Comparison of ENCODE assay signal across 8 cellular contexts in genomic region chr15:30697315-30697685, GRCh38.
DNase-seq lines count a peak whose midpoint lies in the region; ATAC-seq lines count a peak whose summit lies in the region.
"Not testable (repeated sequence)": the region's sequence is repeated elsewhere in the genome, so short reads cannot be mapped to it uniquely, and the experiment has no call there.

No MANE protein-coding gene starts in this region.

- H3K36me3 ChIP-seq in CD4-positive, alpha-beta memory T cell (ENCODE audit: insufficient read depth, low read length); SK-N-MC (ENCODE audit: insufficient read depth, low read length): not testable (repeated sequence)

- intact Hi-C loops in CD4-positive, alpha-beta memory T cell (cut with micrococcal nuclease) = not testable (repeated sequence)

- H3K27ac ChIP-seq in CD4-positive, alpha-beta memory T cell (ENCODE audit: low read depth, low read length); SK-N-MC: not testable (repeated sequence)

- H3K27me3 ChIP-seq in CD4-positive, alpha-beta memory T cell (ENCODE audit: insufficient read depth, low read length) = not testable (repeated sequence)

- H3K4me1 Mint-ChIP-seq in CD4-positive, alpha-beta memory T cell; central memory CD8-positive, alpha-beta T cell: not testable (repeated sequence)

- H3K9me3 Mint-ChIP-seq in CD4-positive, alpha-beta memory T cell; central memory CD8-positive, alpha-beta T cell: not testable (repeated sequence)

- H3K4me3 ChIP-seq in CD4-positive, alpha-beta memory T cell (ENCODE audit: low read length in 2 of 2); SK-N-MC: not testable (repeated sequence)

- ATAC-seq in GM18870 (IDR thresholded peaks at IDR 0.05; ENCODE audit: unreplicated experiment) (peak; percentile 51), GM19468 (IDR thresholded peaks at IDR 0.05; ENCODE audit: extremely low read depth, unreplicated experiment) (peak; percentile 40), HG02610 (IDR thresholded peaks at IDR 0.05; ENCODE audit: unreplicated experiment) (peak; percentile 61), HG03045 (IDR thresholded peaks at IDR 0.05; ENCODE audit: unreplicated experiment) (peak; percentile 45), HG03442 (IDR thresholded peaks at IDR 0.05; ENCODE audit: unreplicated experiment) (peak; percentile 44)
- ATAC-seq in central memory CD8-positive, alpha-beta T cell (replicated peaks; ENCODE audit: extremely low read depth, poor library complexity, severe bottlenecking) = peak; percentile 87

- H3K9me3 ChIP-seq in CD4-positive, alpha-beta memory T cell (ENCODE audit: control insufficient read depth in 1 of 2, low read length in 2 of 2); SK-N-MC (ENCODE audit: low read depth, low read length): not testable (repeated sequence)

- CTCF ChIA-PET in CD4-positive, alpha-beta memory T cell (lab: Charles Lee; ENCODE audit: partially characterized antibody) = not testable (repeated sequence)

- H3K4me3 Mint-ChIP-seq in CD4-positive, alpha-beta memory T cell; central memory CD8-positive, alpha-beta T cell: not testable (repeated sequence)

- not testable (repeated sequence) for H3K4me1 ChIP-seq in CD4-positive, alpha-beta memory T cell (ENCODE audit: insufficient read depth, low read length)

- H3K9ac ChIP-seq in SK-N-MC (ENCODE audit: insufficient read length) = not testable (repeated sequence)

- H3K27me3 Mint-ChIP-seq in CD4-positive, alpha-beta memory T cell; central memory CD8-positive, alpha-beta T cell: not testable (repeated sequence)

- not testable (repeated sequence) for H3K36me3 Mint-ChIP-seq in CD4-positive, alpha-beta memory T cell; central memory CD8-positive, alpha-beta T cell (ENCODE audit: insufficient read depth)

- POLR2A ChIA-PET in CD4-positive, alpha-beta memory T cell (lab: Charles Lee; ENCODE audit: partially characterized antibody) = not testable (repeated sequence)

- H3K27ac Mint-ChIP-seq in CD4-positive, alpha-beta memory T cell; central memory CD8-positive, alpha-beta T cell (ENCODE audit: low read depth): not testable (repeated sequence)

- peak in 4 of 5 donors; percentile 38 to 56 (median 42) for DNase-seq in CD4-positive, alpha-beta memory T cell
- peak; percentile 1 for DNase-seq in SK-N-MC (ENCODE audit: low read depth, low spot score)
- not testable (repeated sequence) for DNase-seq in central memory CD8-positive, alpha-beta T cell (ENCODE audit: low spot score in 2 of 2)
